In genomic region chr7:42880392-42880791, GRCh38 we compare ENCODE assay signal across 17 cellular contexts.
"Had no signal": no experiment of that assay in that cellular context is flagged by ENCODE, and none has a peak within 500 bp of the region (broad histone marks: within the 10 kb centered on the region; RNA-seq: fewer than 3 reads in every experiment).

No MANE protein-coding gene starts in this region.

- H3K27ac ChIP-seq: RWPE1, SJCRH30 had no signal

- H3K36me3 ChIP-seq: SJCRH30 had no signal

- H3K9me3 ChIP-seq: SJCRH30 had no signal

- DNase-seq: KBM-7, MV-4-11, NCI-H1048, NCI-H1105, NCI-H1417, NCI-H1436 treated with DMSO at 0.1 percent for 48 hours, NCI-H1694, NCI-H187 treated with DMSO at 0.1 percent for 48 hours, NCI-H2029 treated with DMSO at 0.1 percent for 48 hours, NCI-H2171 treated with DMSO at 0.1 percent for 48 hours, NCI-H345, NCI-H446 treated with DMSO at 0.1 percent for 48 hours, NCI-H510A treated with DMSO at 0.1 percent for 48 hours, NCI-H526, SHP77, SJCRH30 had no signal

- H3K4me1 ChIP-seq: SJCRH30 had no signal

- H3K4me3 ChIP-seq: SJCRH30 had no signal

- H3K27me3 ChIP-seq: SJCRH30 had no signal
